Comparison of ENCODE assay signal across 8 cellular contexts in the genomic region with DNA sequence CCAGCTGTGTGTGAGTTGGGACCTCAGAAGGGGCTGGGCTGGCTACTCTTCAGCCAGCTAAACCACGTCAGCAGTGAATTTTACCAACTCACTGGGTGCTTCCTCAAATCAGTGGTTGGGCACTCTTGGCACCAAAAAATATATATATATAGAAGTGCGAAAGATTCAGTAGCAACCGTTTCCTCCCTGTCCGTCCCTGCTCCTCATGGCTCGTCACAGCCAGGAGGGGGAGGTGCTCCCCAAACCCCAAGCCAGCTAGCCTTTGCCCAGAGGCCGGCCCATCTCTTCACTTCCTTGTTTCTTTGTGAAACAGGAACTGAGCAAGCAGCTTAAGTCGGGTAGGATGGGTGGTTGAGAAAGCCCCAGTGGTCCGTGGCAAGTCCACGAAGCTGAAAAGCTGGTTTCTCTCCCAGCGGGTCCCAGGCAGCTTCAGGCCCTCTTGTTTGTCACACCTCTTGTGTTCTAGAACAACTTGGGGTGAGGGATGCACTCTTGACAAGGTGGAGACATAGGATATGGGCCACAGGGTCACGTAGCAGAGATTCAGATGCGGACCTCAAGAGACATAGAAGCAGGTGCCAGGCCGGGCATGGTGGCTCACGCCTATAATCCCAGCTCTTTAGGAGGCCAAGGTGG. TPM values are rescaled to one million over a fixed set of nuclear protein-coding genes. Genes with fewer than 3 reads are reported as not detected.
DNase-seq lines count a peak whose midpoint lies in the region; ATAC-seq and TF ChIP-seq lines count a peak whose summit lies in the region.

No MANE protein-coding gene starts in this region.

- ATAC-seq in GM19397 (IDR thresholded peaks at IDR 0.05; ENCODE audit: unreplicated experiment) = peak; percentile 65
- ATAC-seq in HG03378 (IDR thresholded peaks at IDR 0.05; ENCODE audit: unreplicated experiment) = peak; percentile 81
- peak; percentile 26 for ATAC-seq in activated CD8-positive, alpha-beta T cell treated with anti-CD3 and anti-CD28 coated beads for 36 hours

- no peak for TF ChIP-seq POLR2A in lower leg skin (IDR thresholded peaks at IDR 0.05)

- H3K9me3 Mint-ChIP-seq in CD8-positive, alpha-beta memory T cell = no peaks in the 10 kb centered on the region
- H3K9me3 Mint-ChIP-seq in activated CD8-positive, alpha-beta T cell treated with anti-CD3 and anti-CD28 coated beads for 36 hours = no peaks in the 10 kb centered on the region

- 62 to 77% methylated on average over 13 to 14 of the region's 14 CpGs for WGBS in lower leg skin, 2 donors

- CTCF ChIA-PET in CD8-positive, alpha-beta memory T cell (lab: Charles Lee) = interaction anchor here (1.0 to 6.2 kb wide), 7 partner anchors 9 to 95 kb away, joined by 3 to 37 read pairs (median 3); no protein-coding TSS in a partner anchor
- CTCF ChIA-PET in activated CD8-positive, alpha-beta T cell treated with anti-CD3 and anti-CD28 coated beads for 36 hours (lab: Charles Lee) = interaction anchor here (1.1 to 2.0 kb wide), 5 partner anchors 10 to 47 kb away, joined by 3 to 6 read pairs (median 3); no protein-coding TSS in a partner anchor

- no peaks in the 10 kb centered on the region for H3K27me3 ChIP-seq in CD8-positive, alpha-beta memory T cell (ENCODE audit: insufficient read depth, low read length, poor library complexity, severe bottlenecking)

- no peak overlapping the region for H3K4me3 ChIP-seq in CD8-positive, alpha-beta memory T cell (ENCODE audit: low read length)
- no peak overlapping the region for H3K4me3 ChIP-seq in lower leg skin (ENCODE audit: low read depth, poor library complexity, severe bottlenecking)

- H3K36me3 Mint-ChIP-seq in CD8-positive, alpha-beta memory T cell = no peaks in the 10 kb centered on the region
- H3K36me3 Mint-ChIP-seq in activated CD8-positive, alpha-beta T cell treated with anti-CD3 and anti-CD28 coated beads for 36 hours (ENCODE audit: low read depth) = peaks cover 5% of the 10 kb centered on the region

- DNase-seq in CD8-positive, alpha-beta memory T cell = peak in 3 of 5 donors; percentile 44 to 61 (median 53)
- peak; percentile 64 for DNase-seq in activated CD8-positive, alpha-beta T cell treated with anti-CD3 and anti-CD28 coated beads for 36 hours
- DNase-seq in lower leg skin (ENCODE audit: low spot score in 2 of 2) (peak; percentile 45 to 90), NCI-H2227 (lab: John Stamatoyannopoulos, UW; ENCODE audit: unreplicated experiment) (no peak), NCI-H1105 treated with DMSO at 0.1 percent for 48 hours (lab: John Stamatoyannopoulos, UW) (no peak), NCI-H2227 treated with DMSO at 0.1 percent for 48 hours (lab: John Stamatoyannopoulos, UW) (no peak)

- H3K4me1 ChIP-seq in CD8-positive, alpha-beta memory T cell (ENCODE audit: insufficient read depth, low read length) = peaks cover 87% of the 10 kb centered on the region

- no peak overlapping the region for H3K27ac ChIP-seq in CD8-positive, alpha-beta memory T cell (ENCODE audit: low read depth, low read length)

- no peak for TF ChIP-seq CTCF in activated CD8-positive, alpha-beta T cell treated with anti-CD3 and anti-CD28 coated beads for 36 hours (IDR thresholded peaks at IDR 0.05)
- no peak for TF ChIP-seq CTCF in lower leg skin (IDR thresholded peaks at IDR 0.05)

- H3K4me3 Mint-ChIP-seq in CD8-positive, alpha-beta memory T cell = peak overlapping the region; percentile 19 to 87 (median 69)
- peak overlapping the region; percentile 58 for H3K4me3 Mint-ChIP-seq in activated CD8-positive, alpha-beta T cell treated with anti-CD3 and anti-CD28 coated beads for 36 hours

- no peaks in the 10 kb centered on the region for H3K9me3 ChIP-seq in CD8-positive, alpha-beta memory T cell (ENCODE audit: low read length)

- H3K4me1 Mint-ChIP-seq in CD8-positive, alpha-beta memory T cell = peaks cover 79 to 96% (median 86%) of the 10 kb centered on the region in 3 donors
- peaks cover 70% of the 10 kb centered on the region for H3K4me1 Mint-ChIP-seq in activated CD8-positive, alpha-beta T cell treated with anti-CD3 and anti-CD28 coated beads for 36 hours (ENCODE audit: low read depth)

- H3K27me3 Mint-ChIP-seq in CD8-positive, alpha-beta memory T cell = no peaks in the 10 kb centered on the region
- H3K27me3 Mint-ChIP-seq in activated CD8-positive, alpha-beta T cell treated with anti-CD3 and anti-CD28 coated beads for 36 hours = no peaks in the 10 kb centered on the region

- no peaks in the 10 kb centered on the region for H3K36me3 ChIP-seq in CD8-positive, alpha-beta memory T cell (ENCODE audit: insufficient read depth, low read length)

- intact Hi-C loops in activated CD8-positive, alpha-beta T cell treated with anti-CD3 and anti-CD28 coated beads for 36 hours (cut with micrococcal nuclease) = no loop called here
- intact Hi-C loops in lower leg skin (cut with DNase I; ENCODE audit: low total_unique reads) = no loop called here

- peak overlapping the region; percentile 86 to 98 (median 94) for H3K27ac Mint-ChIP-seq in CD8-positive, alpha-beta memory T cell
- H3K27ac Mint-ChIP-seq in activated CD8-positive, alpha-beta T cell treated with anti-CD3 and anti-CD28 coated beads for 36 hours = peak overlapping the region; percentile 93

- POLR2A ChIA-PET in CD8-positive, alpha-beta memory T cell (lab: Charles Lee) = interaction anchor here (0.8 to 6.4 kb wide), 3 partner anchors 9 to 17 kb away, joined by 3 to 82 read pairs (median 5); a partner anchor contains a TSS
- POLR2A ChIA-PET in activated CD8-positive, alpha-beta T cell treated with anti-CD3 and anti-CD28 coated beads for 36 hours (lab: Charles Lee) = interaction anchor here (1.3 to 7.0 kb wide), 3 partner anchors 9 to 26 kb away, joined by 5 to 56 read pairs (median 16); a partner anchor contains a TSS

RNA-seq across cellular contexts. Expression of a gene that starts 6.8 kb away (rescaled TPM):
- total RNA-seq in CD8-positive, alpha-beta memory T cell = 100 to 1,000 TPM; 140 to 147 TPM
- 296 TPM for polyA plus RNA-seq in CD8-positive, alpha-beta memory T cell
- 100 to 1,000 TPM; 117 to 123 TPM for total RNA-seq in activated CD8-positive, alpha-beta T cell treated with anti-CD3 and anti-CD28 coated beads for 36 hours
- total RNA-seq in lower leg skin = 1 to 10 TPM in 3 of 4 donors, under 1 TPM in 1; 0.25 to 3.4 (median 1.6) TPM

RNA-seq across cellular contexts. Expression of a gene that starts 34.1 kb away (rescaled TPM):
- total RNA-seq in CD8-positive, alpha-beta memory T cell = under 1 TPM; 0.28 to 0.29 TPM
- 1.2 TPM for polyA plus RNA-seq in CD8-positive, alpha-beta memory T cell
- under 1 TPM; 0.16 to 0.38 TPM for total RNA-seq in activated CD8-positive, alpha-beta T cell treated with anti-CD3 and anti-CD28 coated beads for 36 hours
- 1 to 10 TPM; 1.3 to 5.0 (median 2.2) TPM for total RNA-seq in lower leg skin

Comparison
In these comparisons a context has a peak if more than half of its experiments do, and no peak if none do; other contexts are left out.
1. DNase-seq: peak in CD8-positive, alpha-beta memory T cell (3 of 5), activated CD8-positive, alpha-beta T cell treated with anti-CD3 and anti-CD28 coated beads for 36 hours (single experiment) and lower leg skin (2 of 2); none in NCI-H2227 (single experiment), NCI-H1105 treated with DMSO at 0.1 percent for 48 hours (single experiment) and NCI-H2227 treated with DMSO at 0.1 percent for 48 hours (single experiment).
2. ATAC-seq: peak in every context shown above with its lines; median percentile 81 in HG03378; 65 in GM19397; 26 in activated CD8-positive, alpha-beta T cell treated with anti-CD3 and anti-CD28 coated beads for 36 hours.
3. RNA of a gene that starts 6.8 kb away (total RNA-seq): 140 to 147 TPM in CD8-positive, alpha-beta memory T cell and 117 to 123 TPM in activated CD8-positive, alpha-beta T cell treated with anti-CD3 and anti-CD28 coated beads for 36 hours; 0.25 to 3.4 TPM in lower leg skin; every median in the first group is over 10 times any median in the second.